In genomic region chr4:94819779-94820178, GRCh38 we compare ENCODE assay signal across 19 cellular contexts.
"Had no signal": no experiment of that assay in that cellular context is flagged by ENCODE, and none has a peak within 500 bp of the region (broad histone marks: within the 10 kb centered on the region; RNA-seq: fewer than 3 reads in every experiment).

No MANE protein-coding gene starts in this region.

- DNase-seq: activated CD4-positive, alpha-beta T cell treated with anti-CD3 and anti-CD28 coated beads, Interleukin-2, amount 10 ng/mL, durations not matched to agents 7 days and 5 days; activated CD4-positive, alpha-beta T cell treated with anti-CD3 and anti-CD28 coated beads, Interleukin-2, amount 50 U/mL, for 48 hours; activated CD8-positive, alpha-beta memory T cell treated with anti-CD3 and anti-CD28 coated beads, Interleukin-2, amount 50 U/mL, for 4 hours; activated effector memory CD4-positive, alpha-beta T cell treated with Interleukin-2 at 50 U/mL for 16 hours; activated naive CD4-positive, alpha-beta T cell treated with anti-CD3 and anti-CD28 coated beads, Interleukin-2, amount 10 ng/mL, durations not matched to agents 7 days and 5 days; activated naive CD8-positive, alpha-beta T cell treated with anti-CD3 and anti-CD28 coated beads, Interleukin-2, amount 50 U/mL, for 24 hours; activated T-cell treated with anti-CD3 and anti-CD28 coated beads for 4 hours; activated T-cell treated with anti-CD3 and anti-CD28 coated beads, Interleukin-2, amount 50 U/mL, for 4 hours; anterior cingulate cortex; NCI-H1105; NCI-H1417 treated with DMSO at 0.1 percent for 48 hours; NCI-H187 treated with DMSO at 0.1 percent for 48 hours; NCI-H2081; NCI-H2227 treated with DMSO at 0.1 percent for 48 hours; NCI-H446; NCI-H69; NCI-H82 had no signal

- H3K9ac ChIP-seq: KMS-11 had no signal

- FAIRE-seq: TTC549 had no signal

- H3K27ac ChIP-seq: KMS-11 had no signal

- H3K4me2 ChIP-seq: KMS-11 had no signal
